ENCODE assay signal across 8 cellular contexts in genomic region chr10:26860542-26861325, GRCh38. TPM values are rescaled to one million over a fixed set of nuclear protein-coding genes. Genes with fewer than 3 reads are reported as not detected.
A peak's percentile ranks its signal among the peaks of the same experiment; 100 is the strongest.
DNase-seq lines count a peak whose midpoint lies in the region; ATAC-seq and TF ChIP-seq lines count a peak whose summit lies in the region.

ABI1 (minus strand) TSS chr10:26860958; CDS start chr10:26860863, 95 bp downstream.

- ATAC-seq in GM19328 (IDR thresholded peaks at IDR 0.05; ENCODE audit: unreplicated experiment), result peak; percentile 69
- peak; percentile 63 for ATAC-seq in HG03520 (IDR thresholded peaks at IDR 0.05; ENCODE audit: unreplicated experiment)
- peak; percentile 93 for ATAC-seq in left colon

- DNase-seq in NCI-H748 (lab: John Stamatoyannopoulos, UW; ENCODE audit: unreplicated experiment), result peak; percentile 96
- peak; percentile 98 for DNase-seq in activated CD4-positive, alpha-beta T cell treated with anti-CD3 and anti-CD28 coated beads, Interleukin-2, amount 50 U/mL, for 1 hour
- DNase-seq in cortex of kidney (lab: John Stamatoyannopoulos, UW), result peak; percentile 75
- peak; percentile 97 to 98 for DNase-seq in left colon
- peak; percentile 97 for DNase-seq in stimulated activated CD4-positive, alpha-beta T cell treated with anti-CD3 and anti-CD28 coated beads, Interleukin-1b, Interleukin-23, amount 100 ng/mL, for 48 hours

- TF ChIP-seq CTCF in C4-2B (conservative IDR thresholded peaks at IDR 0.05), result peak; percentile 93

- H3K27ac ChIP-seq in C4-2B, result peak within 1 kb of the TSS; percentile 92

- intact Hi-C loops in left colon (cut with DNase I, micrococcal nuclease), result no loop called here

RNA-seq across cellular contexts. Expression of gene ABI1, which starts in this region (rescaled TPM):
- 10 to 100 TPM; 59.9 to 71.4 TPM for total RNA-seq in left colon

Comparison
In these comparisons a context has a peak if more than half of its experiments do, and no peak if none do; other contexts are left out.
1. Peak in every context shown above with its lines: DNase-seq, ATAC-seq and H3K27ac ChIP-seq.